ENCODE assay signal across 8 cellular contexts in the genomic region with DNA sequence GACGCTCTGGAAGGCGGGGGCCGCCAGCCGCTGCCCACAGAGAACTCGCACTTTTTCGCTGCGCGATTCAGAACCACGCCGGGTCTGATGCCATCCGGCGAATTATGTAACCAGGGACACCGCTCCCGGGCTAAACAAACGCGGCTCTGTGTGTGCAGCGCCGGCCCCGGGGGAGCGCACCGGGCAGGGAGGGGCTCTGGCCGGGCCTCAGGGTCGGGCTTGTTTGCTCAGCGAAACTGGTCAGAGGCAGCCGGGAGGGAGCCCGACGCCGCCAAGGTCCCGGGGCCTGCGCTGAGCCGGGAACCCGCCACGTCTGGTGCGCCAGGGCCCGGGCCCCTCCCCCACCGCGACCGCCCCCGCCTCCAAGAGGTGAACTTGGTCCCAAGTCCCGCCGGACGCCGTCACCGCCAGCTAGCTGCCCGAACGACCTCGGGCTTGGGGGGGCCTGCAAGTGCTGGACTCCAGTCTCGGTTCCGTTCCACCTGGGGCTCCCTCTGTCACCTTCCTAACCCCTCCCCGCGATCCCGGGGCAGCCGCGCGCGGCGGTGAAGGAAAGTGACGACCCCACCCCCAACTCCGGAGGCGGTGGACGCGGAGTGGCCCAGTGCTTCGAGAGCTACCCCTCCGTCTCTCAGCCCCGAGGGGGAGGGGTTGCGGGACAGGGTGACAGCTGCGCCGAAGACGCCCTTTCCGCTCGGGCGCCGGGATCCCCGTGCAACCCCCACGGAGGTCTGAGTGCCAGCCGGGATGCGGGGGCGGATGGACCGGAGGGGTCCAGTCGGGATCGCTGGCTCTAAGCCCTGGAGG. TPM values are rescaled to one million over a fixed set of nuclear protein-coding genes. Genes with fewer than 3 reads are reported as not detected.
DNase-seq lines count a peak whose midpoint lies in the region; ATAC-seq and TF ChIP-seq lines count a peak whose summit lies in the region.

No MANE protein-coding gene starts in this region.

- peaks cover 4% of the 10 kb centered on the region for H3K27me3 Mint-ChIP-seq in activated naive CD8-positive, alpha-beta T cell treated with anti-CD3 and anti-CD28 coated beads for 36 hours

- DNase-seq in AG08396 (ENCODE audit: low spot score) = peak; percentile 66
- DNase-seq in SJSA1 (ENCODE audit: low read depth in 1 of 2, low spot score in 2 of 2) = peak; percentile 100
- peak; percentile 76 for DNase-seq in activated naive CD8-positive, alpha-beta T cell treated with anti-CD3 and anti-CD28 coated beads for 36 hours
- peak; percentile 88 for DNase-seq in Right ventricle myocardium inferior (ENCODE audit: missing footprints)
- DNase-seq in ovary = peak; percentile 68 to 83 (median 81)
- DNase-seq in vagina (ENCODE audit: extremely low spot score in 2 of 2) = no peak

- TF ChIP-seq CTCF in ovary (IDR thresholded peaks at IDR 0.05) (no peak), vagina (IDR thresholded peaks at IDR 0.05) (no peak)

- H3K36me3 ChIP-seq in SJSA1 = peaks cover 56% of the 10 kb centered on the region
- H3K36me3 ChIP-seq in ovary = no peaks in the 10 kb centered on the region
- H3K36me3 ChIP-seq in vagina = no peaks in the 10 kb centered on the region

- H3K4me1 ChIP-seq in SJSA1 (replicated peaks) (peaks cover 51% of the 10 kb centered on the region), ovary (ENCODE audit: insufficient read depth) (peaks cover 9% of the 10 kb centered on the region), vagina (peaks cover 45% of the 10 kb centered on the region)

- H3K9me3 Mint-ChIP-seq in activated naive CD8-positive, alpha-beta T cell treated with anti-CD3 and anti-CD28 coated beads for 36 hours = no peaks in the 10 kb centered on the region

- peaks cover 2% of the 10 kb centered on the region for H3K36me3 Mint-ChIP-seq in activated naive CD8-positive, alpha-beta T cell treated with anti-CD3 and anti-CD28 coated beads for 36 hours

- H3K27ac ChIP-seq in SJSA1 (peak overlapping the region; percentile 81), ovary (peak overlapping the region; percentile 98 to 99), vagina (peak overlapping the region; percentile 99)

- peaks cover 5% of the 10 kb centered on the region; the same call in 1 of the 2 replicates for H3K9me3 ChIP-seq in SJSA1 (replicated peaks)
- H3K9me3 ChIP-seq in ovary = no peaks in the 10 kb centered on the region
- no peaks in the 10 kb centered on the region for H3K9me3 ChIP-seq in vagina

- peaks cover 50% of the 10 kb centered on the region for H3K4me1 Mint-ChIP-seq in activated naive CD8-positive, alpha-beta T cell treated with anti-CD3 and anti-CD28 coated beads for 36 hours

- peak overlapping the region; percentile 86 for H3K4me3 Mint-ChIP-seq in activated naive CD8-positive, alpha-beta T cell treated with anti-CD3 and anti-CD28 coated beads for 36 hours

- TF ChIP-seq POLR2A in ovary (IDR thresholded peaks at IDR 0.05) (no peak), vagina (IDR thresholded peaks at IDR 0.05) (no peak)

- H3K27me3 ChIP-seq in SJSA1 (replicated peaks) (no peaks in the 10 kb centered on the region), ovary (no peaks in the 10 kb centered on the region), vagina (no peaks in the 10 kb centered on the region)

- WGBS in ovary, 3 donors = 0 to 1% (median 0%) methylated on average over 52 to 81 of the region's 81 CpGs

- H3K4me3 ChIP-seq in SJSA1 = peak overlapping the region; percentile 84
- peak overlapping the region; percentile 85 for H3K4me3 ChIP-seq in ovary
- peak overlapping the region; percentile 93 to 96 for H3K4me3 ChIP-seq in vagina

- peak overlapping the region; percentile 87 for H3K27ac Mint-ChIP-seq in activated naive CD8-positive, alpha-beta T cell treated with anti-CD3 and anti-CD28 coated beads for 36 hours

- no peak for TF ChIP-seq EP300 in ovary (IDR thresholded peaks at IDR 0.05)

- ATAC-seq in GM19023 (IDR thresholded peaks at IDR 0.05; ENCODE audit: unreplicated experiment) (peak; percentile 34), HG03175 (IDR thresholded peaks at IDR 0.05; ENCODE audit: unreplicated experiment) (peak; percentile 47), Right ventricle myocardium inferior (peak; percentile 51)

- intact Hi-C loops in Right ventricle myocardium inferior (cut with DNase I) (loop anchor here (1.0 kb wide), 1 partner anchor 48 kb away; no protein-coding TSS in a partner anchor), ovary (cut with DNase I) (loop anchor here (2.0 to 5.0 kb wide), 4 partner anchors 19 to 52 kb away; no protein-coding TSS in a partner anchor), vagina (cut with DNase I) (loop anchor here (2.0 kb wide), 1 partner anchor 49 kb away; no protein-coding TSS in a partner anchor)

RNA-seq across cellular contexts. Expression of a gene that starts 0.8 kb away (rescaled TPM):
- 420 and 508 TPM in 2 replicates for total RNA-seq in SJSA1 (2014; rRNA removed; shearing (Covaris generic))
- total RNA-seq in activated naive CD8-positive, alpha-beta T cell treated with anti-CD3 and anti-CD28 coated beads for 36 hours = 10 to 100 TPM; 91.4 to 94.3 TPM
- total RNA-seq in Right ventricle myocardium inferior = 105 TPM
- total RNA-seq in ovary = 100 to 1,000 TPM in 6 of 7 donors, 10 to 100 TPM in 1; 73.1 to 212 (median 189) TPM
- 100 to 1,000 TPM in 1 of 2 donors, 10 to 100 TPM in 1; 94.8 to 165 TPM for polyA plus RNA-seq in ovary
- total RNA-seq in vagina = 108 TPM

RNA-seq across cellular contexts. Expression of a gene that starts 27.1 kb away (rescaled TPM):
- 6.0 and 6.6 TPM in 2 replicates for total RNA-seq in SJSA1 (2014; rRNA removed; shearing (Covaris generic))
- total RNA-seq in activated naive CD8-positive, alpha-beta T cell treated with anti-CD3 and anti-CD28 coated beads for 36 hours = 1 to 10 TPM; 1.2 to 1.8 TPM
- 2.1 TPM for total RNA-seq in Right ventricle myocardium inferior
- total RNA-seq in ovary = 1 to 10 TPM; 1.4 to 5.3 (median 4.7) TPM
- polyA plus RNA-seq in ovary = 1 to 10 TPM; 2.9 to 8.1 TPM
- 5.2 TPM for total RNA-seq in vagina

Comparison
In these comparisons a context has a peak if more than half of its experiments do, and no peak if none do; other contexts are left out.
1. DNase-seq: peak in AG08396 (single experiment), SJSA1 (2 of 2), activated naive CD8-positive, alpha-beta T cell treated with anti-CD3 and anti-CD28 coated beads for 36 hours (single experiment), Right ventricle myocardium inferior (single experiment) and ovary (5 of 5); none in vagina (0 of 2).
2. Peak in every context shown above with its lines, with median percentiles within 50 percentile points of each other: ATAC-seq, H3K27ac ChIP-seq and H3K4me3 ChIP-seq.